ENCODE assay signal across 9 cellular contexts in genomic region chr1:21297975-21298374, GRCh38. TPM values are rescaled to one million over a fixed set of nuclear protein-coding genes. Genes with fewer than 3 reads are reported as not detected.
DNase-seq lines count a peak whose midpoint lies in the region; ATAC-seq and TF ChIP-seq lines count a peak whose summit lies in the region.
"Had no signal": no experiment of that assay in that cellular context is flagged by ENCODE, and none has a peak within 500 bp of the region (broad histone marks: within the 10 kb centered on the region; RNA-seq: fewer than 3 reads in every experiment).

No MANE protein-coding gene starts in this region.

- no peaks in the 10 kb centered on the region for H3K9me3 Mint-ChIP-seq in natural killer cell treated with Interleukin-12 subunit alpha and Interleukin-12 subunit beta and Interleukin-15 and Interleukin-18, amount 100 ng/mL, for 72 hours
- no peaks in the 10 kb centered on the region for H3K9me3 Mint-ChIP-seq in natural killer cell
- no peaks in the 10 kb centered on the region for H3K9me3 Mint-ChIP-seq in activated naive CD8-positive, alpha-beta T cell treated with anti-CD3 and anti-CD28 coated beads, Interleukin-2, amount 10 ng/mL, durations not matched to agents 7 days and 5 days

- peak overlapping the region; percentile 43 to 83 for H3K27ac Mint-ChIP-seq in natural killer cell treated with Interleukin-12 subunit alpha and Interleukin-12 subunit beta and Interleukin-15 and Interleukin-18, amount 100 ng/mL, for 72 hours
- peak overlapping the region in 1 of 2 donors; percentile 58 for H3K27ac Mint-ChIP-seq in natural killer cell
- H3K27ac Mint-ChIP-seq in activated naive CD8-positive, alpha-beta T cell treated with anti-CD3 and anti-CD28 coated beads, Interleukin-2, amount 10 ng/mL, durations not matched to agents 7 days and 5 days = peak overlapping the region; percentile 54

- ATAC-seq in natural killer cell treated with Interleukin-12 subunit alpha and Interleukin-12 subunit beta and Interleukin-15 and Interleukin-18, amount 100 ng/mL, for 72 hours = no peak
- ATAC-seq in natural killer cell (no peak), right cardiac atrium (peak; percentile 59), HG02588 (IDR thresholded peaks at IDR 0.05; ENCODE audit: unreplicated experiment) (no peak), HG03025 (IDR thresholded peaks at IDR 0.05; ENCODE audit: low FRiP score, unreplicated experiment) (no peak)
- no peak for ATAC-seq in activated naive CD8-positive, alpha-beta T cell treated with anti-CD3 and anti-CD28 coated beads, Interleukin-2, amount 10 ng/mL, durations not matched to agents 7 days and 5 days (ENCODE audit: low read depth)

- H3K36me3 Mint-ChIP-seq in natural killer cell treated with Interleukin-12 subunit alpha and Interleukin-12 subunit beta and Interleukin-15 and Interleukin-18, amount 100 ng/mL, for 72 hours = no peaks in the 10 kb centered on the region
- H3K36me3 Mint-ChIP-seq in natural killer cell = no peaks in the 10 kb centered on the region
- H3K36me3 Mint-ChIP-seq in activated naive CD8-positive, alpha-beta T cell treated with anti-CD3 and anti-CD28 coated beads, Interleukin-2, amount 10 ng/mL, durations not matched to agents 7 days and 5 days = peaks cover 4% of the 10 kb centered on the region

- DNase-seq in natural killer cell treated with Interleukin-12 subunit alpha and Interleukin-12 subunit beta and Interleukin-15 and Interleukin-18, amount 100 ng/mL, for 72 hours (ENCODE audit: low spot score) = no peak
- DNase-seq in natural killer cell = no peak
- no peak for DNase-seq in activated naive CD8-positive, alpha-beta T cell treated with anti-CD3 and anti-CD28 coated beads, Interleukin-2, amount 10 ng/mL, durations not matched to agents 7 days and 5 days
- peak; percentile 80 to 86 (median 81) for DNase-seq in right cardiac atrium
- no peak for DNase-seq in DMS153 (lab: John Stamatoyannopoulos, UW)
- DNase-seq in HUDEP-2 (lab: John Stamatoyannopoulos, UW; ENCODE audit: unreplicated experiment in 76 of 76) = no peak
- DNase-seq: NCI-H2171 treated with DMSO at 0.1 percent for 48 hours had no signal

- POLR2A ChIA-PET in activated naive CD8-positive, alpha-beta T cell treated with anti-CD3 and anti-CD28 coated beads, Interleukin-2, amount 10 ng/mL, durations not matched to agents 7 days and 5 days (lab: Charles Lee) = no interaction called here

- no peaks in the 10 kb centered on the region for H3K9me3 ChIP-seq in right cardiac atrium (ENCODE audit: control insufficient read depth, low read length)

- 74% methylated on average over 13 of the region's 13 CpGs for WGBS in right cardiac atrium

- H3K27me3 ChIP-seq in right cardiac atrium (ENCODE audit: control insufficient read depth, insufficient read depth) = no peaks in the 10 kb centered on the region

- H3K4me1 ChIP-seq in right cardiac atrium (ENCODE audit: control insufficient read depth, insufficient read depth, low read length) = peaks cover 12% of the 10 kb centered on the region

- H3K4me3 ChIP-seq in right cardiac atrium (ENCODE audit: low read length) = no peak overlapping the region

- no peak overlapping the region for H3K4me3 Mint-ChIP-seq in natural killer cell treated with Interleukin-12 subunit alpha and Interleukin-12 subunit beta and Interleukin-15 and Interleukin-18, amount 100 ng/mL, for 72 hours
- no peak overlapping the region for H3K4me3 Mint-ChIP-seq in natural killer cell
- H3K4me3 Mint-ChIP-seq in activated naive CD8-positive, alpha-beta T cell treated with anti-CD3 and anti-CD28 coated beads, Interleukin-2, amount 10 ng/mL, durations not matched to agents 7 days and 5 days = no peak overlapping the region

- intact Hi-C loops in natural killer cell (cut with micrococcal nuclease) (no loop called here), right cardiac atrium (cut with DNase I) (no loop called here)

- no peak overlapping the region for H3K27ac ChIP-seq in right cardiac atrium (ENCODE audit: low read length)

- TF ChIP-seq CTCF in natural killer cell (IDR thresholded peaks at IDR 0.05) = no peak

- H3K4me1 Mint-ChIP-seq in natural killer cell treated with Interleukin-12 subunit alpha and Interleukin-12 subunit beta and Interleukin-15 and Interleukin-18, amount 100 ng/mL, for 72 hours (ENCODE audit: low read depth in 2 of 2) = peaks cover 37 to 45% of the 10 kb centered on the region in 2 donors
- peaks cover 27 to 39% of the 10 kb centered on the region in 2 donors for H3K4me1 Mint-ChIP-seq in natural killer cell
- H3K4me1 Mint-ChIP-seq in activated naive CD8-positive, alpha-beta T cell treated with anti-CD3 and anti-CD28 coated beads, Interleukin-2, amount 10 ng/mL, durations not matched to agents 7 days and 5 days = peaks cover 59% of the 10 kb centered on the region

- H3K27me3 Mint-ChIP-seq in natural killer cell treated with Interleukin-12 subunit alpha and Interleukin-12 subunit beta and Interleukin-15 and Interleukin-18, amount 100 ng/mL, for 72 hours = no peaks in the 10 kb centered on the region
- no peaks in the 10 kb centered on the region for H3K27me3 Mint-ChIP-seq in natural killer cell (ENCODE audit: low read depth in 2 of 2)
- no peaks in the 10 kb centered on the region for H3K27me3 Mint-ChIP-seq in activated naive CD8-positive, alpha-beta T cell treated with anti-CD3 and anti-CD28 coated beads, Interleukin-2, amount 10 ng/mL, durations not matched to agents 7 days and 5 days

RNA-seq across cellular contexts. Expression of gene ECE1, which starts 7.7 kb away (rescaled TPM):
- 10 to 100 TPM; 33.7 to 53.9 TPM for total RNA-seq in natural killer cell treated with Interleukin-12 subunit alpha and Interleukin-12 subunit beta and Interleukin-15 and Interleukin-18, amount 100 ng/mL, for 72 hours
- total RNA-seq in natural killer cell (10 to 100 TPM; 47.2 to 70.1 (median 50.7) TPM), right cardiac atrium (100 to 1,000 TPM in 3 of 4 donors, 10 to 100 TPM in 1; 99.1 to 158 (median 114) TPM)
- total RNA-seq in activated naive CD8-positive, alpha-beta T cell treated with anti-CD3 and anti-CD28 coated beads, Interleukin-2, amount 10 ng/mL, durations not matched to agents 7 days and 5 days = 10 to 100 TPM; 83.2 to 85.5 TPM
- polyA plus RNA-seq in right cardiac atrium = 76.2 TPM

Comparison
In these comparisons a context has a peak if more than half of its experiments do, and no peak if none do; other contexts are left out.
1. ATAC-seq: peak in right cardiac atrium (2 of 2); none in natural killer cell treated with Interleukin-12 subunit alpha and Interleukin-12 subunit beta and Interleukin-15 and Interleukin-18, amount 100 ng/mL, for 72 hours (0 of 2), natural killer cell (0 of 3), activated naive CD8-positive, alpha-beta T cell treated with anti-CD3 and anti-CD28 coated beads, Interleukin-2, amount 10 ng/mL, durations not matched to agents 7 days and 5 days (single experiment), HG02588 (single experiment) and HG03025 (single experiment).
2. DNase-seq: peak in right cardiac atrium (3 of 3); none in natural killer cell treated with Interleukin-12 subunit alpha and Interleukin-12 subunit beta and Interleukin-15 and Interleukin-18, amount 100 ng/mL, for 72 hours (single experiment), natural killer cell (single experiment), activated naive CD8-positive, alpha-beta T cell treated with anti-CD3 and anti-CD28 coated beads, Interleukin-2, amount 10 ng/mL, durations not matched to agents 7 days and 5 days (single experiment), DMS153 (single experiment) and HUDEP-2 (0 of 76).